ENCODE assay signal across 25 cellular contexts in genomic region chr4:87716350-87717041, GRCh38.
DNase-seq lines count a peak whose midpoint lies in the region; ATAC-seq and TF ChIP-seq lines count a peak whose summit lies in the region.
"Had no signal": no experiment of that assay in that cellular context is flagged by ENCODE, and none has a peak within 500 bp of the region (broad histone marks: within the 10 kb centered on the region; RNA-seq: fewer than 3 reads in every experiment).

No MANE protein-coding gene starts in this region.

- H3K36me3 ChIP-seq in muscle layer of duodenum (ENCODE audit: control insufficient read depth in 1 of 2, insufficient read depth in 2 of 2, low read length in 2 of 2) (no peaks in the 10 kb centered on the region), skeletal muscle tissue (ENCODE audit: control insufficient read depth in 3 of 3, insufficient read depth in 3 of 3, low read length in 3 of 3) (no peaks in the 10 kb centered on the region)
- H3K36me3 ChIP-seq: BLaER1 treated with 17β-estradiol and CSF1 and Interleukin-3, amounts not matched to agents 10 nM and 100 nM; MG63; ovary; spleen; upper lobe of right lung had no signal

- no peak overlapping the region for H3K9ac ChIP-seq in skeletal muscle tissue (ENCODE audit: low read depth in 1 of 3, low read length in 3 of 3)
- H3K9ac ChIP-seq: BLaER1 treated with 17β-estradiol and CSF1 and Interleukin-3, amounts not matched to agents 10 nM and 100 nM had no signal

- peaks cover 3% of the 10 kb centered on the region for H3K27me3 Mint-ChIP-seq in type B pancreatic cell
- H3K27me3 Mint-ChIP-seq: T-helper 17 cell had no signal

- TF ChIP-seq CTCF in astrocyte of the spinal cord (IDR thresholded peaks at IDR 0.05; ENCODE audit: low read depth, low read length) (no peak), type B pancreatic cell (conservative IDR thresholded peaks at IDR 0.05) (no peak)

- H3K27ac ChIP-seq in muscle layer of duodenum (ENCODE audit: low read length) (peak overlapping the region; percentile 12), skeletal muscle tissue (ENCODE audit: low read depth, low read length) (peak overlapping the region; percentile 62)
- H3K27ac ChIP-seq: BLaER1 treated with 17β-estradiol and CSF1 and Interleukin-3, amounts not matched to agents 10 nM and 100 nM; ovary; spleen; upper lobe of right lung had no signal

- H3K4me3 Mint-ChIP-seq in type B pancreatic cell: no peak overlapping the region
- H3K4me3 Mint-ChIP-seq: activated CD4-positive, alpha-beta T cell treated with anti-CD3 and anti-CD28 coated beads, Interleukin-2, amount 10 ng/mL, durations not matched to agents 24 days and 14 days; IgD-negative memory B cell; natural killer cell; T-helper 17 cell had no signal

- no peak for ATAC-seq in GM19023 (IDR thresholded peaks at IDR 0.05; ENCODE audit: unreplicated experiment)
- ATAC-seq: activated naive CD4-positive, alpha-beta T cell treated with anti-CD3 and anti-CD28 coated beads, Interleukin-2, amount 50 U/mL, for 72 hours; natural killer cell; stimulated activated naive CD8-positive, alpha-beta T cell treated with anti-CD3 and anti-CD28 coated beads, Interleukin-15, Interleukin-2, amounts not matched to agents 100 U/mL and 50 U/mL, for 24 hours; T-helper 17 cell; upper lobe of right lung had no signal

- H3K4me3 ChIP-seq in astrocyte of the spinal cord (ENCODE audit: low read depth, low read length): no peak overlapping the region
- H3K4me3 ChIP-seq in muscle layer of duodenum (ENCODE audit: low read depth in 1 of 2, low read length in 2 of 2): no peak overlapping the region
- H3K4me3 ChIP-seq in skeletal muscle tissue (ENCODE audit: low read length in 3 of 3): no peak overlapping the region
- H3K4me3 ChIP-seq: BLaER1 treated with 17β-estradiol and CSF1 and Interleukin-3, amounts not matched to agents 10 nM and 100 nM; MG63; ovary; spleen; upper lobe of right lung had no signal

- DNase-seq in astrocyte of the spinal cord (ENCODE audit: low read depth, low spot score): peak; percentile 48
- DNase-seq in globus pallidus (ENCODE audit: low spot score): peak; percentile 8
- no peak for DNase-seq in type B pancreatic cell (ENCODE audit: extremely low spot score, unreplicated experiment)
- no peak for DNase-seq in HK-2 (ENCODE audit: unreplicated experiment)
- no peak for DNase-seq in NK-92 treated with Interleukin-12 subunit alpha and Interleukin-12 subunit beta, amount 100 ng/mL, for 24 hours (lab: John Stamatoyannopoulos, UW)
- DNase-seq: ACHN; activated CD4-positive, alpha-beta T cell treated with anti-CD3 and anti-CD28 coated beads, Interleukin-2, amount 10 ng/mL, durations not matched to agents 24 days and 14 days; aorta; H7; MG63; natural killer cell; NCI-H1436 treated with DMSO at 0.1 percent for 48 hours; NCI-H510A treated with DMSO at 0.1 percent for 48 hours; spleen; stimulated activated CD4-positive, alpha-beta T cell treated with anti-CD3 and anti-CD28 coated beads, Interleukin-4, amount 100 ng/mL, for 1 hour; stimulated activated naive CD8-positive, alpha-beta T cell treated with anti-CD3 and anti-CD28 coated beads, Interleukin-15, Interleukin-2, amounts not matched to agents 100 U/mL and 50 U/mL, for 24 hours; T-helper 17 cell; upper lobe of right lung had no signal

- no peaks in the 10 kb centered on the region for H3K36me3 Mint-ChIP-seq in type B pancreatic cell
- H3K36me3 Mint-ChIP-seq: activated naive CD4-positive, alpha-beta T cell treated with anti-CD3 and anti-CD28 coated beads, Interleukin-2, amount 50 U/mL, for 72 hours; IgD-negative memory B cell; natural killer cell had no signal

- no peaks in the 10 kb centered on the region for H3K9me3 Mint-ChIP-seq in type B pancreatic cell
- H3K9me3 Mint-ChIP-seq: activated CD4-positive, alpha-beta T cell treated with anti-CD3 and anti-CD28 coated beads, Interleukin-2, amount 10 ng/mL, durations not matched to agents 24 days and 14 days; activated naive CD4-positive, alpha-beta T cell treated with anti-CD3 and anti-CD28 coated beads, Interleukin-2, amount 50 U/mL, for 72 hours; natural killer cell had no signal

- H3K4me1 ChIP-seq in muscle layer of duodenum (ENCODE audit: control insufficient read depth in 1 of 2, insufficient read depth in 2 of 2, low read length in 2 of 2) (no peaks in the 10 kb centered on the region), skeletal muscle tissue (ENCODE audit: control insufficient read depth in 3 of 3, insufficient read depth in 3 of 3, low read length in 3 of 3) (peaks cover 0 to 6% (median 0%) of the 10 kb centered on the region in 3 donors)
- H3K4me1 ChIP-seq: spleen, upper lobe of right lung had no signal

- H3K4me1 Mint-ChIP-seq in type B pancreatic cell (ENCODE audit: unreplicated experiment): no peaks in the 10 kb centered on the region
- H3K4me1 Mint-ChIP-seq: activated CD4-positive, alpha-beta T cell treated with anti-CD3 and anti-CD28 coated beads, Interleukin-2, amount 10 ng/mL, durations not matched to agents 24 days and 14 days; IgD-negative memory B cell; natural killer cell; T-helper 17 cell had no signal

- H3K27me3 ChIP-seq in muscle layer of duodenum (ENCODE audit: low read depth, low read length): no peaks in the 10 kb centered on the region
- no peaks in the 10 kb centered on the region for H3K27me3 ChIP-seq in skeletal muscle tissue (ENCODE audit: control insufficient read depth in 3 of 3, insufficient read depth in 3 of 3, low read length in 3 of 3)
- H3K27me3 ChIP-seq: BLaER1 treated with 17β-estradiol and CSF1 and Interleukin-3, amounts not matched to agents 10 nM and 100 nM; MG63; ovary; spleen; upper lobe of right lung had no signal

- H3K9me3 ChIP-seq in muscle layer of duodenum (ENCODE audit: control insufficient read depth in 1 of 2, low read length in 2 of 2): no peaks in the 10 kb centered on the region
- no peaks in the 10 kb centered on the region for H3K9me3 ChIP-seq in skeletal muscle tissue (ENCODE audit: control insufficient read depth in 3 of 3, low read length in 3 of 3)
- H3K9me3 ChIP-seq: BLaER1 treated with 17β-estradiol and CSF1 and Interleukin-3, amounts not matched to agents 10 nM and 100 nM; MG63; ovary; spleen; upper lobe of right lung had no signal

- H3K27ac Mint-ChIP-seq in type B pancreatic cell: no peak overlapping the region
- H3K27ac Mint-ChIP-seq: activated CD4-positive, alpha-beta T cell treated with anti-CD3 and anti-CD28 coated beads, Interleukin-2, amount 10 ng/mL, durations not matched to agents 24 days and 14 days; activated naive CD4-positive, alpha-beta T cell treated with anti-CD3 and anti-CD28 coated beads, Interleukin-2, amount 50 U/mL, for 72 hours; IgD-negative memory B cell; natural killer cell; T-helper 17 cell had no signal

- in situ Hi-C loops in astrocyte of the spinal cord (cut with HindIII; ENCODE audit: low sequenced_read_pairs): no loop called here

Comparison
In these comparisons a context has a peak if more than half of its experiments do, and no peak if none do; other contexts are left out.
1. DNase-seq: peak in astrocyte of the spinal cord (single experiment) and globus pallidus (single experiment); none in type B pancreatic cell (single experiment), HK-2 (single experiment) and NK-92 treated with Interleukin-12 subunit alpha and Interleukin-12 subunit beta, amount 100 ng/mL, for 24 hours (single experiment).